8 cellular contexts compared by ENCODE assay signal in genomic region chr6:122476131-122476530, GRCh38. TPM values are rescaled to one million over a fixed set of nuclear protein-coding genes. Genes with fewer than 3 reads are reported as not detected.
A peak's percentile ranks its signal among the peaks of the same experiment; 100 is the strongest.
DNase-seq lines count a peak whose midpoint lies in the region; ATAC-seq and TF ChIP-seq lines count a peak whose summit lies in the region.

No MANE protein-coding gene starts in this region.

- H3K79me2 ChIP-seq in GM23248 (ENCODE audit: insufficient read depth), result peaks cover 14% of the 10 kb centered on the region

- H3K36me3 ChIP-seq in GM23248 (ENCODE audit: low read depth), result no peaks in the 10 kb centered on the region

- no peaks in the 10 kb centered on the region for H3K27me3 ChIP-seq in GM23248 (replicated peaks; ENCODE audit: insufficient read depth)

- no peaks in the 10 kb centered on the region for H3K4me1 ChIP-seq in GM23248 (ENCODE audit: insufficient read depth)

- H3K27ac ChIP-seq in GM23248, result no peak overlapping the region

- H3K9ac ChIP-seq in GM23248, result no peak overlapping the region

- 0 out of 2 replicates have a peak, but pooled peaks cover 6% of the 10 kb centered on the region for H3F3A ChIP-seq in GM23248 (ENCODE audit: insufficient read depth)

- no peaks in the 10 kb centered on the region for H3K9me2 ChIP-seq in GM23248 (ENCODE audit: insufficient read depth)

- peak; percentile 31 for TF ChIP-seq CTCF in AG09309 (IDR thresholded peaks at IDR 0.05; ENCODE audit: control insufficient read depth, insufficient read depth, low read depth, low read length, missing control alignments)

- no peak overlapping the region for H3K4me2 ChIP-seq in GM23248 (ENCODE audit: unreplicated experiment)

- H4K20me1 ChIP-seq in GM23248 (ENCODE audit: insufficient read depth), result no peaks in the 10 kb centered on the region

- H2AFZ ChIP-seq in GM23248, result no peak overlapping the region

- no peak for ATAC-seq in GM21528 (IDR thresholded peaks at IDR 0.05; ENCODE audit: low FRiP score, unreplicated experiment)
- no peak for ATAC-seq in GM18502 (IDR thresholded peaks at IDR 0.05; ENCODE audit: poor library complexity, unreplicated experiment)
- no peak for ATAC-seq in GM19467 (IDR thresholded peaks at IDR 0.05; ENCODE audit: unreplicated experiment)

- no peak for DNase-seq in AG09309 (ENCODE audit: low read depth)
- DNase-seq in GM23248, result peak; percentile 49
- DNase-seq in SHP77 (lab: John Stamatoyannopoulos, UW), result peak; percentile 9 to 19
- DNase-seq in hepatic stellate cell (ENCODE audit: low spot score), result peak; percentile 11
- DNase-seq in activated CD8-positive, alpha-beta memory T cell treated with anti-CD3 and anti-CD28 coated beads for 24 hours, result no peak

- in situ Hi-C loops in GM23248 (cut with MboI), result no loop called here

- H3K4me3 ChIP-seq in AG09309 (ENCODE audit: control insufficient read depth, low read depth, low read length) (no peak overlapping the region), GM23248 (no peak overlapping the region)

- H3K9me3 ChIP-seq in GM23248 (ENCODE audit: low read depth), result no peaks in the 10 kb centered on the region

RNA-seq across cellular contexts. Expression of gene SERINC1, which starts 4.5 kb away (rescaled TPM):
- total RNA-seq in GM23248 (2014; rRNA removed; shearing (Covaris generic)), result 346 and 367 TPM in 2 replicates
- 243 and 249 TPM in 2 replicates for polyA plus RNA-seq in GM23248 (2016; fragmentation: Nextera tagmentation; extraction: Ambion mirVana)

Comparison
In these comparisons a context has a peak if more than half of its experiments do, and no peak if none do; other contexts are left out.
1. DNase-seq: peak in GM23248 (single experiment), SHP77 (2 of 2) and hepatic stellate cell (single experiment); none in AG09309 (single experiment) and activated CD8-positive, alpha-beta memory T cell treated with anti-CD3 and anti-CD28 coated beads for 24 hours (single experiment).